ENCODE assay signal across 21 cellular contexts in genomic region chr17:63987616-63988478, GRCh38. TPM values are rescaled to one million over a fixed set of nuclear protein-coding genes. Genes with fewer than 3 reads are reported as not detected.
A peak's percentile ranks its signal among the peaks of the same experiment; 100 is the strongest.
DNase-seq lines count a peak whose midpoint lies in the region; TF ChIP-seq lines count a peak whose summit lies in the region.
"Had no signal": no experiment of that assay in that cellular context is flagged by ENCODE, and none has a peak within 500 bp of the region (broad histone marks: within the 10 kb centered on the region; RNA-seq: fewer than 3 reads in every experiment).

No MANE protein-coding gene starts in this region.

- WGBS in thyroid gland, 2 donors = 49 to 67% methylated on average over 7 of the region's 13 CpGs

- DNase-seq in left ventricle myocardium inferior (no peak), cardiac septum (ENCODE audit: low spot score) (no peak), WERI-Rb-1 (peak; percentile 60), myocyte (ENCODE audit: low read depth) (peak; percentile 49), thyroid gland (no peak), retina (no peak), midbrain (lab: John Stamatoyannopoulos, UW) (no peak), OCI-M1 (lab: John Stamatoyannopoulos, UW) (no peak)
- DNase-seq: activated CD4-positive, CD25-positive, alpha-beta regulatory T cell treated with anti-CD3 and anti-CD28 coated beads, Interleukin-2, amount 50 U/mL, for 72 hours; HCEC 1CT; NCI-H146; NCI-H2171 treated with DMSO at 0.1 percent for 48 hours; NCI-H526; uterus had no signal

- no peaks in the 10 kb centered on the region for H3K36me3 ChIP-seq in left ventricle myocardium inferior
- no peaks in the 10 kb centered on the region for H3K36me3 ChIP-seq in WERI-Rb-1
- H3K36me3 ChIP-seq in thyroid gland = no peaks in the 10 kb centered on the region
- H3K36me3 ChIP-seq: ascending aorta, right lobe of liver, suprapubic skin, uterus had no signal

- no peak for TF ChIP-seq POLR2A in thyroid gland (IDR thresholded peaks at IDR 0.05)

- H3K27me3 ChIP-seq in left ventricle myocardium inferior (ENCODE audit: low read depth) = peaks cover 30% of the 10 kb centered on the region
- H3K27me3 ChIP-seq in WERI-Rb-1 (ENCODE audit: insufficient read depth, low read depth, severe bottlenecking) = no peaks in the 10 kb centered on the region
- H3K27me3 ChIP-seq in thyroid gland = no peaks in the 10 kb centered on the region
- H3K27me3 ChIP-seq: ascending aorta, right lobe of liver had no signal

- TF ChIP-seq CTCF in left ventricle myocardium inferior (IDR thresholded peaks at IDR 0.05; ENCODE audit: borderline replicate concordance) (no peak), WERI-Rb-1 (IDR thresholded peaks at IDR 0.05; ENCODE audit: low read depth, low read length) (no peak), thyroid gland (IDR thresholded peaks at IDR 0.05) (no peak)

- H3K9me3 ChIP-seq in left ventricle myocardium inferior (replicated peaks) = no peaks in the 10 kb centered on the region
- H3K9me3 ChIP-seq in WERI-Rb-1 (ENCODE audit: severe bottlenecking) = no peaks in the 10 kb centered on the region
- H3K9me3 ChIP-seq in thyroid gland = no peaks in the 10 kb centered on the region
- H3K9me3 ChIP-seq: ascending aorta, right lobe of liver, suprapubic skin, uterus had no signal

- intact Hi-C loops in left ventricle myocardium inferior (cut with micrococcal nuclease) = no loop called here
- intact Hi-C loops in cardiac septum (cut with DNase I) = loop anchor here (5.0 kb wide), 1 partner anchor 41 kb away; no protein-coding TSS in a partner anchor
- intact Hi-C loops in thyroid gland (cut with DNase I) = no loop called here

- H3K4me1 ChIP-seq in left ventricle myocardium inferior (peaks cover 69% of the 10 kb centered on the region), thyroid gland (peaks cover 57 to 78% of the 10 kb centered on the region in 2 donors)
- H3K4me1 ChIP-seq: right lobe of liver, uterus had no signal

- H3K27ac ChIP-seq in left ventricle myocardium inferior (replicated peaks) = peak overlapping the region; percentile 21
- peak overlapping the region; percentile 56 for H3K27ac ChIP-seq in WERI-Rb-1
- peak overlapping the region; percentile 94 to 96 (median 95) for H3K27ac ChIP-seq in thyroid gland
- H3K27ac ChIP-seq: ascending aorta, C4-2B, right lobe of liver, suprapubic skin had no signal

- H3K4me3 ChIP-seq in left ventricle myocardium inferior (no peak overlapping the region), WERI-Rb-1 (ENCODE audit: low read depth, low read length) (no peak overlapping the region), thyroid gland (replicated peaks in 1 of 3) (no peak overlapping the region)
- H3K4me3 ChIP-seq: K562, lung, right lobe of liver, suprapubic skin, uterus had no signal

RNA-seq across cellular contexts. Expression of gene PRR29, which starts 10.3 kb away (rescaled TPM):
- total RNA-seq in left ventricle myocardium inferior (not detected), cardiac septum (0.51 TPM), myocyte (0.08 and 0.26 TPM in 2 replicates), thyroid gland (1 to 10 TPM; 1.7 to 5.6 (median 4.2) TPM)
- polyA plus RNA-seq in myocyte (2012) = 0.06 TPM
- total RNA-seq: K562, osteocyte had no signal

RNA-seq across cellular contexts. Expression of gene SCN4A, which starts 15.1 kb away (rescaled TPM):
- 1.2 TPM for total RNA-seq in left ventricle myocardium inferior
- total RNA-seq in cardiac septum = 0.22 TPM
- 99.4 and 105 TPM in 2 replicates for total RNA-seq in myocyte
- polyA plus RNA-seq in myocyte (2012) = 8.0 TPM
- 1 to 10 TPM; 2.4 to 7.1 (median 4.0) TPM for total RNA-seq in thyroid gland
- total RNA-seq: osteocyte had no signal

RNA-seq across cellular contexts. Expression of gene ICAM2, which starts 32.6 kb away (rescaled TPM):
- total RNA-seq in left ventricle myocardium inferior (28.2 TPM), cardiac septum (22.0 TPM), myocyte (1.2 and 2.0 TPM in 2 replicates), thyroid gland (10 to 100 TPM; 20.3 to 41.8 (median 30.6) TPM)
- polyA plus RNA-seq in myocyte (2012) = 0.52 TPM
- total RNA-seq: osteocyte had no signal

RNA-seq across cellular contexts. Expression of gene CD79B, which starts 55.7 kb away (rescaled TPM):
- total RNA-seq in left ventricle myocardium inferior (4.6 TPM), cardiac septum (2.7 TPM), myocyte (0.99 and 4.8 TPM in 2 replicates), thyroid gland (1 to 10 TPM in 2 of 4 donors, not detected in 2; 1.3 to 1.8 TPM)
- polyA plus RNA-seq in myocyte (2012) = not detected
- total RNA-seq: ascending aorta, osteocyte had no signal

Comparison
In these comparisons a context has a peak if more than half of its experiments do, and no peak if none do; other contexts are left out.
1. DNase-seq: peak in WERI-Rb-1 (single experiment) and myocyte (single experiment); none in left ventricle myocardium inferior (single experiment), cardiac septum (single experiment), thyroid gland (0 of 2), retina (single experiment), midbrain (single experiment) and OCI-M1 (single experiment).
2. H3K27ac ChIP-seq: peak in every context shown above with its lines; median percentile 95 in thyroid gland; 56 in WERI-Rb-1; 21 in left ventricle myocardium inferior.
3. RNA of gene SCN4A, which starts 15.1 kb away (total RNA-seq): 99.4 to 105 TPM in myocyte; 2.4 to 7.1 TPM in thyroid gland, 1.2 TPM in left ventricle myocardium inferior (single experiment) and 0.22 TPM in cardiac septum (single experiment); every median in the first group is over 10 times any median in the second.